ENCODE assay signal across 15 cellular contexts in genomic region chr13:44870456-44870929, GRCh38.
DNase-seq lines count a peak whose midpoint lies in the region; ATAC-seq, FAIRE-seq and TF ChIP-seq lines count a peak whose summit lies in the region.
"Had no signal": no experiment of that assay in that cellular context is flagged by ENCODE, and none has a peak within 500 bp of the region (broad histone marks: within the 10 kb centered on the region; RNA-seq: fewer than 3 reads in every experiment).

No MANE protein-coding gene starts in this region.

- TF ChIP-seq CTCF in pancreas (IDR thresholded peaks at IDR 0.05) (no peak), GM13977 (IDR thresholded peaks at IDR 0.05; ENCODE audit: extremely low read depth, insufficient read depth, missing control alignments) (no peak)

- no peak overlapping the region for H3K4me3 ChIP-seq in esophagus (ENCODE audit: low read depth in 1 of 2, low read length in 2 of 2)
- no peak overlapping the region for H3K4me3 ChIP-seq in pancreas
- H3K4me3 ChIP-seq: K562 had no signal

- DNase-seq in COLO668 (lab: John Stamatoyannopoulos, UW; ENCODE audit: unreplicated experiment) (peak; percentile 85), NCI-H2196 (lab: John Stamatoyannopoulos, UW; ENCODE audit: unreplicated experiment) (peak; percentile 31), pancreas (peak; percentile 81 to 97 (median 96)), NOMO-1 treated with dmso at 0.1 percent for 144 hours (lab: John Stamatoyannopoulos, UW; ENCODE audit: unreplicated experiment) (no peak), GM13977 (ENCODE audit: low spot score) (no peak)
- DNase-seq: activated naive CD4-positive, alpha-beta T cell treated with anti-CD3 and anti-CD28 coated beads, Interleukin-2, amount 10 ng/mL, durations not matched to agents 7 days and 5 days; DMS79 treated with DMSO at 0.1 percent for 48 hours; NCI-H1694; WERI-Rb-1 had no signal

- FAIRE-seq in pancreas (lab: Jason Lieb, UNC), result no peak
- FAIRE-seq: endothelial cell of umbilical vein, K562 had no signal

- in situ Hi-C loops in GM13977 (cut with MboI; ENCODE audit: low pct_unique_long_range_greater_than_20kb, low sequenced_read_pairs, unreplicated experiment), result loop anchor here (10.0 kb wide), 1 partner anchor 396 kb away; no protein-coding TSS in a partner anchor

- 53 to 61% methylated on average over 6 of the region's 6 CpGs for WGBS in esophagus, 2 donors
- WGBS in pancreas, 2 donors, result 16 to 23% methylated on average over 6 of the region's 6 CpGs

- no peaks in the 10 kb centered on the region for H3K36me3 ChIP-seq in esophagus (ENCODE audit: control insufficient read depth in 2 of 2, insufficient read depth in 2 of 2, low read length in 1 of 2)
- H3K36me3 ChIP-seq in pancreas, result no peaks in the 10 kb centered on the region
- H3K36me3 ChIP-seq: WERI-Rb-1 had no signal

- H3K27me3 ChIP-seq in esophagus (ENCODE audit: control insufficient read depth in 1 of 2, insufficient read depth in 2 of 2, low read length in 2 of 2) (no peaks in the 10 kb centered on the region), pancreas (no peaks in the 10 kb centered on the region)

- H3K4me1 ChIP-seq in esophagus (ENCODE audit: control insufficient read depth in 2 of 2, insufficient read depth in 2 of 2, low read length in 1 of 2) (peaks cover 3 to 5% of the 10 kb centered on the region in 2 donors), pancreas (peaks cover 6 to 36% (median 22%) of the 10 kb centered on the region in 3 donors)

- H3K27ac ChIP-seq in esophagus (ENCODE audit: low read depth in 2 of 2, low read length in 1 of 2), result peak overlapping the region; percentile 13 to 33
- peak overlapping the region; percentile 58 to 78 (median 68) for H3K27ac ChIP-seq in pancreas
- H3K27ac ChIP-seq: WERI-Rb-1 had no signal

- intact Hi-C loops in pancreas (cut with DNase I), result no loop called here

- peak; percentile 91 to 94 (median 92) for ATAC-seq in pancreas
- ATAC-seq in HG03135 (IDR thresholded peaks at IDR 0.05; ENCODE audit: unreplicated experiment), result no peak
- ATAC-seq in HG02870 (IDR thresholded peaks at IDR 0.05; ENCODE audit: unreplicated experiment), result no peak
- ATAC-seq: K562, SK-N-SH treated with all-trans-retinoic acid at 6 μM for 48 hours had no signal

- peaks cover 0 to 2% of the 10 kb centered on the region in 2 donors for H3K9me3 ChIP-seq in esophagus (ENCODE audit: control insufficient read depth in 2 of 2, insufficient read depth in 1 of 2, low read depth in 1 of 2, low read length in 1 of 2)
- no peaks in the 10 kb centered on the region for H3K9me3 ChIP-seq in pancreas

Comparison
In these comparisons a context has a peak if more than half of its experiments do, and no peak if none do; other contexts are left out.
1. DNase-seq: peak in COLO668 (single experiment), NCI-H2196 (single experiment) and pancreas (6 of 6); none in NOMO-1 treated with dmso at 0.1 percent for 144 hours (single experiment) and GM13977 (single experiment).
2. ATAC-seq: peak in pancreas (4 of 4); none in HG03135 (single experiment) and HG02870 (single experiment).